Comparison of ENCODE assay signal across 1 cellular context in genomic region chr2:13193900-13194299, GRCh38.
TF ChIP-seq lines count a peak whose summit lies in the region.

No MANE protein-coding gene starts in this region.

TF ChIP-seq in GM12878, 131 proteins besides CTCF, POLR2A, EP300 and RAD21 (continued from another document):
- TF ChIP-seq CUX1 (IDR thresholded peaks at IDR 0.05; ENCODE audit: insufficient replicate concordance, low read depth, low read length) (no peak), PRDM15 (CRISPR knock-in tag; IDR thresholded peaks at IDR 0.05) (no peak), TAF1 (IDR thresholded peaks at IDR 0.05; ENCODE audit: borderline replicate concordance, low read depth, low read length) (no peak), NFXL1 (IDR thresholded peaks at IDR 0.05; ENCODE audit: borderline replicate concordance) (no peak), GATAD2B (conservative IDR thresholded peaks at IDR 0.05; ENCODE audit: low read depth) (no peak), SMARCA5 (IDR thresholded peaks at IDR 0.05) (peak; percentile 58; the same call in 1 of the 2 replicates), JUND (IDR thresholded peaks at IDR 0.05; ENCODE audit: low read depth, low read length) (0 out of 2 replicates have a peak, but pooled peaks have one; percentile 39), CREB1 (IDR thresholded peaks at IDR 0.05; ENCODE audit: low read depth) (0 out of 2 replicates have a peak, but pooled peaks have one; percentile 36), ZZZ3 (IDR thresholded peaks at IDR 0.05; ENCODE audit: control insufficient read depth, insufficient read length, low read depth) (no peak), REST (IDR thresholded peaks at IDR 0.05; ENCODE audit: low read depth, low read length) (no peak), HDGF (IDR thresholded peaks at IDR 0.05) (no peak), SKIL (IDR thresholded peaks at IDR 0.05; ENCODE audit: low read depth, poor library complexity, severe bottlenecking) (peak; percentile 15), JUNB (IDR thresholded peaks at IDR 0.05) (peak; percentile 72), ETV6 (conservative IDR thresholded peaks at IDR 0.05 in 1 of 2, IDR thresholded peaks at IDR 0.05 in 1 of 2; ENCODE audit: borderline replicate concordance in 1 of 2, low read depth in 1 of 2) (no peak), POU2F2 (IDR thresholded peaks at IDR 0.05; ENCODE audit: borderline replicate concordance, low read depth, low read length) (no peak), E2F8 (IDR thresholded peaks at IDR 0.05; ENCODE audit: low read depth, partially characterized antibody) (no peak), KAT2A (conservative IDR thresholded peaks at IDR 0.05; ENCODE audit: control insufficient read depth, low read depth, low read length) (no peak), ZNF24 (IDR thresholded peaks at IDR 0.05) (no peak), USF2 (IDR thresholded peaks at IDR 0.05; ENCODE audit: borderline replicate concordance, low read depth, low read length) (no peak), PBX3 (IDR thresholded peaks at IDR 0.05; ENCODE audit: insufficient replicate concordance, low read depth, low read length) (no peak), RFX5 (IDR thresholded peaks at IDR 0.05; ENCODE audit: low read depth, low read length) (peak; percentile 91), MEF2B (IDR thresholded peaks at IDR 0.05; ENCODE audit: partially characterized antibody, poor library complexity, severe bottlenecking) (no peak), SREBF1 (IDR thresholded peaks at IDR 0.05; ENCODE audit: low read length) (no peak), FOXM1 (IDR thresholded peaks at IDR 0.05; ENCODE audit: low read depth, low read length) (no peak), SMC3 (IDR thresholded peaks at IDR 0.05; ENCODE audit: borderline replicate concordance, low read length) (peak; percentile 82), PAX8 (IDR thresholded peaks at IDR 0.05) (no peak), RUNX3 (IDR thresholded peaks at IDR 0.05; ENCODE audit: low read length) (peak; percentile 12; the same call in 1 of the 2 replicates), SREBF2 (IDR thresholded peaks at IDR 0.05; ENCODE audit: low read length) (no peak), ATF7 (IDR thresholded peaks at IDR 0.05; ENCODE audit: low read depth) (no peak), NFIC (IDR thresholded peaks at IDR 0.05; ENCODE audit: low read depth, low read length) (no peak), BACH1 (IDR thresholded peaks at IDR 0.05; ENCODE audit: borderline replicate concordance) (no peak), IRF4 (IDR thresholded peaks at IDR 0.05; ENCODE audit: low read depth, low read length) (no peak), EZH2 (IDR thresholded peaks at IDR 0.05; ENCODE audit: borderline replicate concordance, control insufficient read depth, low read depth, low read length) (no peak), PAX5 (IDR thresholded peaks at IDR 0.05; ENCODE audit: borderline replicate concordance, low read depth, low read length) (no peak), WRNIP1 (IDR thresholded peaks at IDR 0.05; ENCODE audit: borderline replicate concordance, low read depth, low read length) (no peak)
